Comparison of ENCODE assay signal across 11 cellular contexts in the genomic region with DNA sequence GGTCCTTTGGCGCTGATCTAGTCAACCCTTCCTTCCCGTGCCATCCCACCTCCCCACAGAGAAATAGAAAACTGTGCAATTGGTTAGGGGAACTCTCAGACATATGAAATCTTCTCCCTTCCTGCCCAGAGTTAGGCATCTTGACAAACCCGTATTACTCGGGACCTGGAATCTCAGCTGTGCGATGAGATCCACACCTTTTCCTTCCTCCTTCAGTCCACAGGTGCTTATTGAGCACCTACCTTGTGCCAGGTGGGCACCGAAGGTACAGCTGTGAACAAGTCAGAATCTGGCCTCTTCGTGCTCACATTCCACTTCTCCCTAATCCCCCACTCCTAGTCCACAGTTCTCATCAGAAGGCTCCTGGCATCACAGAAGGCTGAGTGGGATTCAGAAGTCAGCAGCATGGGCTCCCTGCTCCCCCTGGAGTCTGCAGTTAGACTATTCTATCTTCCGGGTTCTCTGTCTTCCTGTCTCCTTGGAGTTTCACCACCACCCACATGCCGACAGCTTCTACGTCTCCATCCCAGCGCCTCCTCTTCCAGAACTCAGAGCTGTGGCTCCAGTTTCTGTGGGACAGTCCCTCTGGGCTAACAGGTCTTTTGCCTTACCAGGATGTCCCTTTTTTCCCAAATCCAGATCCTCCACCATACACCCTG. TPM values are rescaled to one million over a fixed set of nuclear protein-coding genes. Genes with fewer than 3 reads are reported as not detected.
DNase-seq lines count a peak whose midpoint lies in the region; ATAC-seq and TF ChIP-seq lines count a peak whose summit lies in the region.
"Had no signal": no experiment of that assay in that cellular context is flagged by ENCODE, and none has a peak within 500 bp of the region (broad histone marks: within the 10 kb centered on the region; RNA-seq: fewer than 3 reads in every experiment).

No MANE protein-coding gene starts in this region.

- ATAC-seq in Right ventricle myocardium inferior = no peak
- ATAC-seq in GM21515 (IDR thresholded peaks at IDR 0.05; ENCODE audit: unreplicated experiment) = no peak

- intact Hi-C loops in Right ventricle myocardium inferior (cut with DNase I) = loop anchor here (1.0 to 5.0 kb wide), 4 partner anchors 51 to 122 kb away; no protein-coding TSS in a partner anchor

- TF ChIP-seq CTCF in right atrium auricular region (IDR thresholded peaks at IDR 0.05) = peak in 1 of 2 donors; percentile 12

- H3K27ac ChIP-seq in right atrium auricular region = no peak overlapping the region
- H3K27ac ChIP-seq: HL-60, psoas muscle had no signal

- peaks cover 0 to 5% of the 10 kb centered on the region in 2 donors for H3K4me1 ChIP-seq in right atrium auricular region
- H3K4me1 ChIP-seq: psoas muscle had no signal

- H3K9me3 ChIP-seq in right atrium auricular region = no peaks in the 10 kb centered on the region
- H3K9me3 ChIP-seq: psoas muscle had no signal

- H3K27me3 ChIP-seq in right atrium auricular region = no peaks in the 10 kb centered on the region

- no peak overlapping the region for H3K4me3 ChIP-seq in right atrium auricular region
- H3K4me3 ChIP-seq: psoas muscle had no signal

- DNase-seq in Right ventricle myocardium inferior (ENCODE audit: missing footprints) (peak; percentile 23), right atrium auricular region (ENCODE audit: low spot score) (no peak), MV-4-11 (lab: John Stamatoyannopoulos, UW) (peak; percentile 8), cerebellar cortex (ENCODE audit: low spot score) (peak; percentile 49), superior temporal gyrus (ENCODE audit: extremely low spot score) (peak; percentile 52), A172 (ENCODE audit: low spot score) (no peak), NCI-H1436 treated with DMSO at 0.1 percent for 48 hours (lab: John Stamatoyannopoulos, UW) (no peak)

- H3K36me3 ChIP-seq in right atrium auricular region = no peaks in the 10 kb centered on the region

RNA-seq across cellular contexts. Expression of a gene that starts 23.0 kb away (rescaled TPM):
- total RNA-seq in Right ventricle myocardium inferior = not detected
- not detected for total RNA-seq in right atrium auricular region
- total RNA-seq in A172 (2014; rRNA removed; shearing (Covaris generic)) = not detected in 2 replicates
- total RNA-seq: liver, psoas muscle had no signal

RNA-seq across cellular contexts. Expression of a gene that starts 38.8 kb away (rescaled TPM):
- total RNA-seq in Right ventricle myocardium inferior = not detected
- total RNA-seq in right atrium auricular region = not detected
- total RNA-seq in A172 (2014; rRNA removed; shearing (Covaris generic)) = 0.89 and 1.3 TPM in 2 replicates
- total RNA-seq: liver, psoas muscle had no signal

Comparison
In these comparisons a context has a peak if more than half of its experiments do, and no peak if none do; other contexts are left out.
1. DNase-seq: peak in Right ventricle myocardium inferior (single experiment), MV-4-11 (single experiment), cerebellar cortex (single experiment) and superior temporal gyrus (single experiment); none in right atrium auricular region (single experiment), A172 (single experiment) and NCI-H1436 treated with DMSO at 0.1 percent for 48 hours (single experiment).